In genomic region chr9:121717141-121717749, GRCh38 we compare ENCODE assay signal across 1 cellular context.
TF ChIP-seq lines count a peak whose summit lies in the region.

No MANE protein-coding gene starts in this region.

TF ChIP-seq in HepG2, 621 proteins besides CTCF, POLR2A, EP300 and RAD21 (continued from another document):
- no peak for TF ChIP-seq ZNF407 (CRISPR knock-in tag; IDR thresholded peaks at IDR 0.05; ENCODE audit: not compliant biosample characterization)
- no peak for TF ChIP-seq PBX2 (CRISPR knock-in tag; IDR thresholded peaks at IDR 0.05)
- no peak for TF ChIP-seq MED1 (CRISPR knock-in tag; IDR thresholded peaks at IDR 0.05)
- no peak for TF ChIP-seq ARNT2 (CRISPR knock-in tag; IDR thresholded peaks at IDR 0.05; ENCODE audit: low read depth)
- TF ChIP-seq TERF1 (CRISPR knock-in tag; IDR thresholded peaks at IDR 0.05) = no peak
- TF ChIP-seq MLX (CRISPR knock-in tag; IDR thresholded peaks at IDR 0.05) = no peak
- no peak for TF ChIP-seq KLF9 (CRISPR knock-in tag; IDR thresholded peaks at IDR 0.05; ENCODE audit: low read depth)
- TF ChIP-seq ZNF713 (CRISPR knock-in tag; IDR thresholded peaks at IDR 0.05) = no peak
- TF ChIP-seq GABPB1 (CRISPR knock-in tag; IDR thresholded peaks at IDR 0.05) = no peak
- TF ChIP-seq TBL1XR1 (IDR thresholded peaks at IDR 0.05; ENCODE audit: borderline replicate concordance, low read length, partially characterized antibody) = no peak
- no peak for TF ChIP-seq KAT7 (CRISPR knock-in tag; IDR thresholded peaks at IDR 0.05; ENCODE audit: borderline replicate concordance)
- TF ChIP-seq ZNF432 (CRISPR knock-in tag; IDR thresholded peaks at IDR 0.05; ENCODE audit: borderline replicate concordance) = no peak
